In genomic region chr17:78493455-78494188, GRCh38 we compare ENCODE assay signal across 1 cellular context.
TF ChIP-seq lines count a peak whose summit lies in the region.

No MANE protein-coding gene starts in this region.

TF ChIP-seq in HepG2, 621 proteins besides CTCF, POLR2A, EP300 and RAD21 (continued from another document and continues in another):
- no peak for TF ChIP-seq PATZ1 (CRISPR knock-in tag; IDR thresholded peaks at IDR 0.05)
- TF ChIP-seq KDM5B (CRISPR knock-in tag; IDR thresholded peaks at IDR 0.05; ENCODE audit: borderline replicate concordance) = no peak
- no peak for TF ChIP-seq THAP7 (CRISPR knock-in tag; IDR thresholded peaks at IDR 0.05)
- no peak for TF ChIP-seq SIX1 (CRISPR knock-in tag; IDR thresholded peaks at IDR 0.05; ENCODE audit: borderline replicate concordance)
- no peak for TF ChIP-seq ZNF343 (CRISPR knock-in tag; IDR thresholded peaks at IDR 0.05)
- no peak for TF ChIP-seq ZNF263 (CRISPR knock-in tag; IDR thresholded peaks at IDR 0.05)
- no peak for TF ChIP-seq AHR (CRISPR knock-in tag; IDR thresholded peaks at IDR 0.05)
- TF ChIP-seq ZNF570 (CRISPR knock-in tag; IDR thresholded peaks at IDR 0.05; ENCODE audit: borderline replicate concordance) = no peak
- no peak for TF ChIP-seq ZNF367 (CRISPR knock-in tag; IDR thresholded peaks at IDR 0.05; ENCODE audit: borderline replicate concordance)
- no peak for TF ChIP-seq SIN3B (IDR thresholded peaks at IDR 0.05; ENCODE audit: low read length)
- TF ChIP-seq ZNF7 (CRISPR knock-in tag; IDR thresholded peaks at IDR 0.05) = no peak
- no peak for TF ChIP-seq HDAC2 (CRISPR knock-in tag; IDR thresholded peaks at IDR 0.05)
- no peak for TF ChIP-seq SATB2 (CRISPR knock-in tag; IDR thresholded peaks at IDR 0.05)
- no peak for TF ChIP-seq ZNF891 (CRISPR knock-in tag; IDR thresholded peaks at IDR 0.05)
- no peak for TF ChIP-seq ZNF639 (CRISPR knock-in tag; conservative IDR thresholded peaks at IDR 0.05)
- no peak for TF ChIP-seq ZNF816 (CRISPR knock-in tag; IDR thresholded peaks at IDR 0.05; ENCODE audit: borderline replicate concordance)
- TF ChIP-seq ZNF281 (CRISPR knock-in tag; IDR thresholded peaks at IDR 0.05; ENCODE audit: borderline replicate concordance) = no peak
- no peak for TF ChIP-seq ZBTB7B (CRISPR knock-in tag; IDR thresholded peaks at IDR 0.05)
- TF ChIP-seq ZNF768 (CRISPR knock-in tag; IDR thresholded peaks at IDR 0.05) = peak; percentile 8; the same call in 1 of the 2 replicates
- no peak for TF ChIP-seq CENPT (CRISPR knock-in tag; IDR thresholded peaks at IDR 0.05; ENCODE audit: low read depth)
- TF ChIP-seq ZNF670 (CRISPR knock-in tag; IDR thresholded peaks at IDR 0.05; ENCODE audit: borderline replicate concordance) = no peak
- TF ChIP-seq RARA (CRISPR knock-in tag; IDR thresholded peaks at IDR 0.05) = 0 out of 2 replicates have a peak, but pooled peaks have one; percentile 17
- TF ChIP-seq SETDB1 (CRISPR knock-in tag; IDR thresholded peaks at IDR 0.05; ENCODE audit: borderline replicate concordance) = no peak
- no peak for TF ChIP-seq ZBTB37 (CRISPR knock-in tag; IDR thresholded peaks at IDR 0.05)
- TF ChIP-seq ZNF558 (CRISPR knock-in tag; IDR thresholded peaks at IDR 0.05; ENCODE audit: borderline replicate concordance) = no peak
- no peak for TF ChIP-seq ZNF451 (CRISPR knock-in tag; IDR thresholded peaks at IDR 0.05)
- TF ChIP-seq ZBTB7A (CRISPR knock-in tag; IDR thresholded peaks at IDR 0.05) = no peak
- no peak for TF ChIP-seq TCF7 (IDR thresholded peaks at IDR 0.05; ENCODE audit: low read depth)
- TF ChIP-seq RBAK (CRISPR knock-in tag; IDR thresholded peaks at IDR 0.05) = no peak
- TF ChIP-seq HCFC1 (IDR thresholded peaks at IDR 0.05; ENCODE audit: low read depth, low read length) = no peak
- no peak for TF ChIP-seq ZNF18 (CRISPR knock-in tag; IDR thresholded peaks at IDR 0.05; ENCODE audit: insufficient replicate concordance)
- no peak for TF ChIP-seq LCORL (IDR thresholded peaks at IDR 0.05)
- TF ChIP-seq LCORL (CRISPR knock-in tag; IDR thresholded peaks at IDR 0.05) = no peak
- TF ChIP-seq AGO1 (IDR thresholded peaks at IDR 0.05; ENCODE audit: low read depth, low read length, poor library complexity, severe bottlenecking) = no peak
- TF ChIP-seq ZBTB33 (CRISPR knock-in tag; IDR thresholded peaks at IDR 0.05) = peak; percentile 46; the same call in 1 of the 2 replicates
- TF ChIP-seq ELF3 (CRISPR knock-in tag; IDR thresholded peaks at IDR 0.05) = no peak
- TF ChIP-seq FIP1L1 (IDR thresholded peaks at IDR 0.05; ENCODE audit: borderline replicate concordance, insufficient read depth, low read depth, low read length) = no peak
- TF ChIP-seq CEBPZ (IDR thresholded peaks at IDR 0.05; ENCODE audit: low read length) = no peak
- no peak for TF ChIP-seq ZNF580 (CRISPR knock-in tag; IDR thresholded peaks at IDR 0.05; ENCODE audit: borderline replicate concordance, low read depth)
- TF ChIP-seq MED8 (CRISPR knock-in tag; IDR thresholded peaks at IDR 0.05; ENCODE audit: insufficient replicate concordance) = no peak
- no peak for TF ChIP-seq ZFAT (CRISPR knock-in tag; conservative IDR thresholded peaks at IDR 0.05)
- TF ChIP-seq RELA (CRISPR knock-in tag; IDR thresholded peaks at IDR 0.05) = no peak
- TF ChIP-seq CHCHD3 (CRISPR knock-in tag; IDR thresholded peaks at IDR 0.05) = no peak
- 0 out of 2 replicates have a peak, but pooled peaks have one; percentile 49 for TF ChIP-seq ZNF792 (CRISPR knock-in tag; IDR thresholded peaks at IDR 0.05)
- no peak for TF ChIP-seq ZNF33A (CRISPR knock-in tag; IDR thresholded peaks at IDR 0.05; ENCODE audit: borderline replicate concordance)
- peak; percentile 70 for TF ChIP-seq ZBTB38 (CRISPR knock-in tag; IDR thresholded peaks at IDR 0.05)
- TF ChIP-seq PREB (CRISPR knock-in tag; IDR thresholded peaks at IDR 0.05) = no peak
- no peak for TF ChIP-seq MNT (IDR thresholded peaks at IDR 0.05)
